Comparison of ENCODE assay signal across 8 cellular contexts in genomic region chr2:61176755-61177726, GRCh38. TPM values are rescaled to one million over a fixed set of nuclear protein-coding genes. Genes with fewer than 3 reads are reported as not detected.
DNase-seq lines count a peak whose midpoint lies in the region; ATAC-seq, FAIRE-seq and TF ChIP-seq lines count a peak whose summit lies in the region.

No MANE protein-coding gene starts in this region.

- H3K4me1 ChIP-seq in small intestine (ENCODE audit: control insufficient read depth in 2 of 2, insufficient read depth in 1 of 2, low read depth in 1 of 2, low read length in 1 of 2), result peaks cover 5 to 16% of the 10 kb centered on the region in 2 donors

- no peak for FAIRE-seq in small intestine (lab: Jason Lieb, UNC)

- peaks cover 4 to 10% of the 10 kb centered on the region in 2 donors for H3K36me3 ChIP-seq in small intestine (ENCODE audit: control insufficient read depth in 2 of 2, insufficient read depth in 2 of 2, low read length in 2 of 2)

- H3K9me3 ChIP-seq in small intestine (ENCODE audit: control insufficient read depth, low read depth), result no peaks in the 10 kb centered on the region

- DNase-seq in AG08396 (ENCODE audit: low spot score) (peak; percentile 99), NCI-H2196 (lab: John Stamatoyannopoulos, UW; ENCODE audit: unreplicated experiment) (peak; percentile 78), T47D (ENCODE audit: low read depth in 1 of 2, low spot score in 1 of 2) (peak; percentile 94), iPS-NIHi11 (ENCODE audit: low spot score) (peak; percentile 100), small intestine (peak; percentile 95)

- in situ Hi-C loops in T47D (cut with HindIII; ENCODE audit: low pct_unique_long_range_greater_than_20kb, low sequenced_read_pairs), result no loop called here

- H3K27me3 ChIP-seq in small intestine (ENCODE audit: control insufficient read depth in 2 of 2, insufficient read depth in 2 of 2, low read length in 2 of 2), result no peaks in the 10 kb centered on the region

- peak overlapping the region; percentile 91 to 95 for H3K4me3 ChIP-seq in small intestine (ENCODE audit: low read depth in 1 of 2, low read length in 2 of 2)

- TF ChIP-seq CTCF in VCaP (conservative IDR thresholded peaks at IDR 0.05), result peak; percentile 17; the same call in 1 of the 2 replicates

- ATAC-seq in GM18907 (IDR thresholded peaks at IDR 0.05; ENCODE audit: unreplicated experiment) (peak; percentile 78), HG03135 (IDR thresholded peaks at IDR 0.05; ENCODE audit: unreplicated experiment) (peak; percentile 76)

- H3K27ac ChIP-seq in VCaP, result peak overlapping the region; percentile 90
- peak overlapping the region; percentile 94 to 99 for H3K27ac ChIP-seq in small intestine (ENCODE audit: low read depth in 1 of 2, low read length in 1 of 2)

- WGBS in small intestine, 3 donors, result 0 to 1% (median 1%) methylated on average over 62 to 111 of the region's 111 CpGs

RNA-seq across cellular contexts. Expression of gene C2orf74, which starts 15.1 kb away (rescaled TPM):
- polyA plus RNA-seq in small intestine, result 1 to 10 TPM; 2.2 to 9.9 (median 5.1) TPM

Comparison
In these comparisons a context has a peak if more than half of its experiments do, and no peak if none do; other contexts are left out.
1. Peak in every context shown above with its lines: DNase-seq, ATAC-seq, H3K4me3 ChIP-seq and H3K27ac ChIP-seq.